ENCODE assay signal across 7 cellular contexts in genomic region chr17:44086364-44087311, GRCh38. TPM values are rescaled to one million over a fixed set of nuclear protein-coding genes. Genes with fewer than 3 reads are reported as not detected.
DNase-seq lines count a peak whose midpoint lies in the region; ATAC-seq and TF ChIP-seq lines count a peak whose summit lies in the region.

No MANE protein-coding gene starts in this region.

- H3K4me3 ChIP-seq in body of pancreas (no peak overlapping the region), lower lobe of right lung (no peak overlapping the region)

- H3K9me3 ChIP-seq in body of pancreas (no peaks in the 10 kb centered on the region), lower lobe of right lung (no peaks in the 10 kb centered on the region)

- peaks cover 5 to 22% of the 10 kb centered on the region in 2 donors for H3K36me3 ChIP-seq in body of pancreas (replicated peaks in 1 of 2; ENCODE audit: insufficient read depth in 1 of 2, low read depth in 2 of 2)
- peaks cover 97% of the 10 kb centered on the region for H3K36me3 ChIP-seq in lower lobe of right lung

- peak; percentile 94 for DNase-seq in HFFc6
- DNase-seq in T-helper 22 cell (ENCODE audit: low read depth) = peak; percentile 8
- DNase-seq in body of pancreas = peak in 2 of 4 donors; percentile 28 to 46
- no peak for DNase-seq in lower lobe of right lung
- peak; percentile 59 to 67 for DNase-seq in stimulated activated CD8-positive, alpha-beta memory T cell treated with anti-CD3 and anti-CD28 coated beads, Interleukin-7, amount 100 ng/mL, for 4 hours (ENCODE audit: low read depth in 2 of 2)
- no peak for DNase-seq in SW 1271 (lab: John Stamatoyannopoulos, UW)
- no peak for DNase-seq in ureter (ENCODE audit: low spot score)

- peaks cover 6% of the 10 kb centered on the region for H3K27me3 Mint-ChIP-seq in HFFc6 (ENCODE audit: insufficient read depth)

- H3K4me1 ChIP-seq in body of pancreas (no peaks in the 10 kb centered on the region), lower lobe of right lung (no peaks in the 10 kb centered on the region)

- intact Hi-C loops in body of pancreas (cut with DNase I) (no loop called here), lower lobe of right lung (cut with DNase I) (no loop called here)

- H3K4me3 Mint-ChIP-seq in HFFc6 = peak overlapping the region; percentile 68

- no peak for TF ChIP-seq POLR2A in body of pancreas (IDR thresholded peaks at IDR 0.05)

- TF ChIP-seq CTCF in HFFc6 (IDR thresholded peaks at IDR 0.05) (no peak), body of pancreas (IDR thresholded peaks at IDR 0.05) (no peak), lower lobe of right lung (IDR thresholded peaks at IDR 0.05) (no peak)

- H3K27ac ChIP-seq in body of pancreas = no peak overlapping the region
- H3K27ac ChIP-seq in lower lobe of right lung = no peak overlapping the region

- ATAC-seq in body of pancreas = peak; percentile 43
- ATAC-seq in lower lobe of right lung = peak; percentile 22 to 31

- 69 to 74% methylated on average over 12 to 21 of the region's 23 CpGs for WGBS in body of pancreas, 2 donors

- H3K4me1 Mint-ChIP-seq in HFFc6 (ENCODE audit: low read depth) = peaks cover 57% of the 10 kb centered on the region

- peaks cover 34% of the 10 kb centered on the region for H3K36me3 Mint-ChIP-seq in HFFc6 (ENCODE audit: low read depth)

- no peaks in the 10 kb centered on the region for H3K9me3 Mint-ChIP-seq in HFFc6

- no peaks in the 10 kb centered on the region for H3K27me3 ChIP-seq in body of pancreas
- no peaks in the 10 kb centered on the region for H3K27me3 ChIP-seq in lower lobe of right lung (ENCODE audit: low read depth)

- H3K27ac Mint-ChIP-seq in HFFc6 = peak overlapping the region; percentile 91

RNA-seq across cellular contexts. Expression of gene G6PC3, which starts 16.1 kb away (rescaled TPM):
- total RNA-seq in HFFc6 (2021; fragmentation: NEBNext Ultra II Directional; extraction: Animal tissue kit (Norgen Biotek cat#: 25700)) = 100 to 1,000 TPM in 5 of 6 experiments, 10 to 100 TPM in 1; 96.6 to 123 (median 113) TPM
- total RNA-seq in body of pancreas = 10 to 100 TPM; 11.9 to 12.9 TPM
- total RNA-seq in lower lobe of right lung = 40.1 TPM
- total RNA-seq in ureter = 76.2 TPM

RNA-seq across cellular contexts. Expression of gene LSM12, which starts 20.2 kb away (rescaled TPM):
- 100 to 1,000 TPM in 1 of 6 experiments, 10 to 100 TPM in 5; 86.6 to 101 (median 94.5) TPM for total RNA-seq in HFFc6 (2021; fragmentation: NEBNext Ultra II Directional; extraction: Animal tissue kit (Norgen Biotek cat#: 25700))
- total RNA-seq in body of pancreas = 10 to 100 TPM; 14.8 to 19.4 TPM
- 39.1 TPM for total RNA-seq in lower lobe of right lung
- total RNA-seq in ureter = 62.5 TPM

RNA-seq across cellular contexts. Expression of gene HDAC5, which starts 36.8 kb away (rescaled TPM):
- total RNA-seq in HFFc6 (2021; fragmentation: NEBNext Ultra II Directional; extraction: Animal tissue kit (Norgen Biotek cat#: 25700)) = 10 to 100 TPM; 63.4 to 87.4 (median 78.7) TPM
- total RNA-seq in body of pancreas (10 to 100 TPM; 25.4 to 45.7 TPM), lower lobe of right lung (59.2 TPM), ureter (36.3 TPM)

RNA-seq across cellular contexts. Expression of gene HROB, which starts 55.1 kb away (rescaled TPM):
- total RNA-seq in HFFc6 (2021; fragmentation: NEBNext Ultra II Directional; extraction: Animal tissue kit (Norgen Biotek cat#: 25700)) = 1 to 10 TPM; 4.0 to 7.6 (median 6.7) TPM
- total RNA-seq in body of pancreas = under 1 TPM; 0.26 to 0.99 TPM
- total RNA-seq in lower lobe of right lung = 0.50 TPM
- total RNA-seq in ureter = 1.3 TPM

Comparison
In these comparisons a context has a peak if more than half of its experiments do, and no peak if none do; other contexts are left out.
1. DNase-seq: peak in HFFc6 (single experiment), T-helper 22 cell (single experiment) and stimulated activated CD8-positive, alpha-beta memory T cell treated with anti-CD3 and anti-CD28 coated beads, Interleukin-7, amount 100 ng/mL, for 4 hours (2 of 2); none in lower lobe of right lung (single experiment), SW 1271 (0 of 2) and ureter (single experiment).